ENCODE assay signal across 18 cellular contexts in genomic region chr7:87212478-87212877, GRCh38. TPM values are rescaled to one million over a fixed set of nuclear protein-coding genes. Genes with fewer than 3 reads are reported as not detected.
DNase-seq lines count a peak whose midpoint lies in the region; ATAC-seq and TF ChIP-seq lines count a peak whose summit lies in the region.
"Had no signal": no experiment of that assay in that cellular context is flagged by ENCODE, and none has a peak within 500 bp of the region (broad histone marks: within the 10 kb centered on the region; RNA-seq: fewer than 3 reads in every experiment).

No MANE protein-coding gene starts in this region.

- no peak overlapping the region for H3K23ac ChIP-seq in H9 (ENCODE audit: insufficient read length, low read depth, low read length)

- no peaks in the 10 kb centered on the region for H3K23me2 ChIP-seq in H9 (ENCODE audit: insufficient read length, low read depth, low read length, poor library complexity, severe bottlenecking)

- DNase-seq in activated CD4-positive, alpha-beta T cell treated with anti-CD3 and anti-CD28 coated beads for 36 hours, result no peak
- DNase-seq in activated CD4-positive, alpha-beta T cell treated with anti-CD3 and anti-CD28 coated beads for 4 hours, result no peak
- DNase-seq in Kasumi-1 (lab: John Stamatoyannopoulos, UW) (peak; percentile 7 to 36), D341Med (ENCODE audit: low spot score) (no peak), cardiac septum (ENCODE audit: low spot score) (no peak), H9 (no peak)
- DNase-seq in activated T-helper 1 cell treated with anti-CD3 and anti-CD28 coated beads, Interleukin-12 subunit alpha, Interleukin-12 subunit beta, Interleukin-2, Interleukin-4 antibody, amounts not matched to agents 30 ng/mL and 10 ng/mL and 1 ng/mL, durations not matched to agents 14 hours and 24 hours and 36 hours (ENCODE audit: low spot score), result no peak
- DNase-seq in naive thymus-derived CD4-positive, alpha-beta T cell, result peak in 1 of 9 donors; percentile 18
- DNase-seq: foreskin fibroblast, midbrain, NCI-H1930, NCI-H748 treated with DMSO at 0.1 percent for 48 hours, ovary, SHP77, small intestine, substantia nigra had no signal

- no peak overlapping the region for H3K18ac ChIP-seq in H9 (ENCODE audit: insufficient read length, low read depth, low read length)

- no peak overlapping the region for H2BK15ac ChIP-seq in H9 (ENCODE audit: low read depth, low read length)

- H2BK120ac ChIP-seq in H9 (ENCODE audit: low read depth, low read length, poor library complexity, severe bottlenecking), result no peak overlapping the region

- peaks cover 4% of the 10 kb centered on the region; the same call in 1 of the 2 replicates for H3K79me2 ChIP-seq in H9 (ENCODE audit: insufficient read depth, low read length)

- H4K20me1 ChIP-seq in H9 (ENCODE audit: control insufficient read depth, insufficient read depth, insufficient read length), result no peaks in the 10 kb centered on the region

- H4K5ac ChIP-seq in H9 (ENCODE audit: insufficient read length, low read depth, low read length), result no peak overlapping the region

- TF ChIP-seq CTCF in H9 (conservative IDR thresholded peaks at IDR 0.05), result no peak

- H3K4me3 ChIP-seq in naive thymus-derived CD4-positive, alpha-beta T cell (ENCODE audit: low read length), result peak overlapping the region; percentile 30
- H3K4me3 ChIP-seq: ovary had no signal

- peak overlapping the region; percentile 43 for H3K4me3 Mint-ChIP-seq in activated CD4-positive, alpha-beta T cell treated with anti-CD3 and anti-CD28 coated beads for 36 hours
- H3K4me3 Mint-ChIP-seq in activated T-helper 1 cell treated with anti-CD3 and anti-CD28 coated beads, Interleukin-12 subunit alpha, Interleukin-12 subunit beta, Interleukin-2, Interleukin-4 antibody, amounts not matched to agents 30 ng/mL and 10 ng/mL and 1 ng/mL, durations not matched to agents 14 hours and 24 hours and 36 hours, result peak overlapping the region; percentile 80
- H3K4me3 Mint-ChIP-seq in naive thymus-derived CD4-positive, alpha-beta T cell, result peak overlapping the region; percentile 80 to 96 (median 87)
- no peak overlapping the region for H3K4me3 Mint-ChIP-seq in H9

- peaks cover 9% of the 10 kb centered on the region for H3K9me3 Mint-ChIP-seq in activated CD4-positive, alpha-beta T cell treated with anti-CD3 and anti-CD28 coated beads for 36 hours (ENCODE audit: low read depth)
- H3K9me3 Mint-ChIP-seq in activated T-helper 1 cell treated with anti-CD3 and anti-CD28 coated beads, Interleukin-12 subunit alpha, Interleukin-12 subunit beta, Interleukin-2, Interleukin-4 antibody, amounts not matched to agents 30 ng/mL and 10 ng/mL and 1 ng/mL, durations not matched to agents 14 hours and 24 hours and 36 hours, result peaks cover 3% of the 10 kb centered on the region
- peaks cover 0 to 10% (median 3%) of the 10 kb centered on the region in 11 donors for H3K9me3 Mint-ChIP-seq in naive thymus-derived CD4-positive, alpha-beta T cell
- H3K9me3 Mint-ChIP-seq in H9, result peaks cover 10 to 11% of the 10 kb centered on the region in 2 experiments; a peak in 4 of 5 replicates

- POLR2A ChIA-PET in activated CD4-positive, alpha-beta T cell treated with anti-CD3 and anti-CD28 coated beads for 36 hours (lab: Charles Lee), result interaction anchor here (1.6 kb wide), 1 partner anchor 60 kb away, joined by 8 read pairs; the partner anchor contains the start of gene DMTF1
- POLR2A ChIA-PET in naive thymus-derived CD4-positive, alpha-beta T cell (lab: Charles Lee), result interaction anchor here (0.8 to 4.0 kb wide), 12 partner anchors 8 to 63 kb away, joined by 3 to 25 read pairs (median 12); partner anchors contain the start of genes DMTF1 and TMEM243

- no peak overlapping the region for H4K8ac ChIP-seq in H9 (replicated peaks; ENCODE audit: insufficient read length, low read depth, low read length)

- H3K27ac ChIP-seq in naive thymus-derived CD4-positive, alpha-beta T cell (ENCODE audit: low read depth, low read length), result peak overlapping the region; percentile 96
- no peak overlapping the region for H3K27ac ChIP-seq in H9 (ENCODE audit: insufficient read length, low read depth, low read length)
- H3K27ac ChIP-seq: KMS-11, ovary had no signal

- no peak overlapping the region for H4K91ac ChIP-seq in H9 (ENCODE audit: insufficient read length, low read depth, low read length)

- no peak overlapping the region for H2BK5ac ChIP-seq in H9 (ENCODE audit: insufficient read length, low read length)

- no peak overlapping the region for H3K14ac ChIP-seq in H9 (ENCODE audit: insufficient read depth, low read length)

- no peak overlapping the region for H2BK20ac ChIP-seq in H9 (ENCODE audit: low read depth, low read length, poor library complexity, severe bottlenecking)

- no peaks in the 10 kb centered on the region for H3K27me3 ChIP-seq in naive thymus-derived CD4-positive, alpha-beta T cell (ENCODE audit: control insufficient read depth in 2 of 2, insufficient read depth in 2 of 2, low read length in 2 of 2)
- no peaks in the 10 kb centered on the region for H3K27me3 ChIP-seq in H9 (ENCODE audit: insufficient read depth, low read length)
- H3K27me3 ChIP-seq: ovary had no signal

- peaks cover 89% of the 10 kb centered on the region for H3K4me1 Mint-ChIP-seq in activated CD4-positive, alpha-beta T cell treated with anti-CD3 and anti-CD28 coated beads for 36 hours
- H3K4me1 Mint-ChIP-seq in activated T-helper 1 cell treated with anti-CD3 and anti-CD28 coated beads, Interleukin-12 subunit alpha, Interleukin-12 subunit beta, Interleukin-2, Interleukin-4 antibody, amounts not matched to agents 30 ng/mL and 10 ng/mL and 1 ng/mL, durations not matched to agents 14 hours and 24 hours and 36 hours (ENCODE audit: low read depth), result peaks cover 79% of the 10 kb centered on the region
- H3K4me1 Mint-ChIP-seq in naive thymus-derived CD4-positive, alpha-beta T cell, result peaks cover 48 to 97% (median 89%) of the 10 kb centered on the region in 7 donors
- peaks cover 7 to 11% of the 10 kb centered on the region in 2 experiments for H3K4me1 Mint-ChIP-seq in H9

- H2BK12ac ChIP-seq in H9 (ENCODE audit: insufficient read length, low read depth, low read length), result no peak overlapping the region

- intact Hi-C loops in activated CD4-positive, alpha-beta T cell treated with anti-CD3 and anti-CD28 coated beads for 36 hours (cut with DNase I, micrococcal nuclease), result no loop called here
- intact Hi-C loops in activated T-helper 1 cell treated with anti-CD3 and anti-CD28 coated beads, Interleukin-12 subunit alpha, Interleukin-12 subunit beta, Interleukin-2, Interleukin-4 antibody, amounts not matched to agents 30 ng/mL and 10 ng/mL and 1 ng/mL, durations not matched to agents 14 hours and 24 hours and 36 hours (cut with micrococcal nuclease), result loop anchor here (2.0 to 10.0 kb wide), 2 partner anchors 14 to 1002 kb away; no protein-coding TSS in a partner anchor
- intact Hi-C loops in naive thymus-derived CD4-positive, alpha-beta T cell (cut with micrococcal nuclease), result loop anchor here (1.0 to 10.0 kb wide), 2 partner anchors 8 to 412 kb away; partner anchors contain the start of gene RUNDC3B (in 1 of the 2)
- intact Hi-C loops in cardiac septum (cut with DNase I), result no loop called here

- CTCF ChIA-PET in activated CD4-positive, alpha-beta T cell treated with anti-CD3 and anti-CD28 coated beads for 36 hours (lab: Charles Lee), result interaction anchor here (1.1 to 1.6 kb wide), 4 partner anchors 9 to 24 kb away, joined by 4 to 6 read pairs (median 4); no protein-coding TSS in a partner anchor
- CTCF ChIA-PET in naive thymus-derived CD4-positive, alpha-beta T cell (lab: Charles Lee), result interaction anchor here (0.6 to 1.9 kb wide), 5 partner anchors 9 to 26 kb away, joined by 3 to 6 read pairs (median 3); no protein-coding TSS in a partner anchor

- no peak overlapping the region for H2AK5ac ChIP-seq in H9 (ENCODE audit: insufficient read length, low read length)

- H3K36me3 Mint-ChIP-seq in activated CD4-positive, alpha-beta T cell treated with anti-CD3 and anti-CD28 coated beads for 36 hours (ENCODE audit: low read depth), result peaks cover 50% of the 10 kb centered on the region
- H3K36me3 Mint-ChIP-seq in activated T-helper 1 cell treated with anti-CD3 and anti-CD28 coated beads, Interleukin-12 subunit alpha, Interleukin-12 subunit beta, Interleukin-2, Interleukin-4 antibody, amounts not matched to agents 30 ng/mL and 10 ng/mL and 1 ng/mL, durations not matched to agents 14 hours and 24 hours and 36 hours (ENCODE audit: low read depth), result peaks cover 28% of the 10 kb centered on the region
- peaks cover 0 to 45% (median 27%) of the 10 kb centered on the region in 5 donors for H3K36me3 Mint-ChIP-seq in naive thymus-derived CD4-positive, alpha-beta T cell
- H3K36me3 Mint-ChIP-seq in H9 (ENCODE audit: insufficient read depth in 1 of 3, low read depth in 3 of 3), result peaks cover 27 to 43% (median 36%) of the 10 kb centered on the region in 3 experiments

- no peaks in the 10 kb centered on the region for H3K9me3 ChIP-seq in naive thymus-derived CD4-positive, alpha-beta T cell (ENCODE audit: control insufficient read depth in 2 of 3, low read length in 3 of 3)
- H3K9me3 ChIP-seq in H9 (ENCODE audit: control insufficient read depth, low read depth, low read length), result peaks cover 4% of the 10 kb centered on the region
- H3K9me3 ChIP-seq: ovary had no signal

- no peaks in the 10 kb centered on the region for H3K27me3 Mint-ChIP-seq in activated CD4-positive, alpha-beta T cell treated with anti-CD3 and anti-CD28 coated beads for 36 hours
- H3K27me3 Mint-ChIP-seq in activated T-helper 1 cell treated with anti-CD3 and anti-CD28 coated beads, Interleukin-12 subunit alpha, Interleukin-12 subunit beta, Interleukin-2, Interleukin-4 antibody, amounts not matched to agents 30 ng/mL and 10 ng/mL and 1 ng/mL, durations not matched to agents 14 hours and 24 hours and 36 hours (ENCODE audit: insufficient read depth), result no peaks in the 10 kb centered on the region
- H3K27me3 Mint-ChIP-seq in naive thymus-derived CD4-positive, alpha-beta T cell, result no peaks in the 10 kb centered on the region
- no peaks in the 10 kb centered on the region for H3K27me3 Mint-ChIP-seq in H9 (ENCODE audit: low read depth)
- H3K27me3 Mint-ChIP-seq: brain had no signal

- no peak for ATAC-seq in activated CD4-positive, alpha-beta T cell treated with anti-CD3 and anti-CD28 coated beads for 36 hours
- ATAC-seq in naive thymus-derived CD4-positive, alpha-beta T cell, result no peak

- H3T11ph ChIP-seq in H9 (ENCODE audit: low read length), result no peak overlapping the region

- no peak overlapping the region for H3K4me2 ChIP-seq in H9 (ENCODE audit: insufficient read depth, insufficient read length, low read length)
- H3K4me2 ChIP-seq: KMS-11 had no signal

- H3K4me1 ChIP-seq in naive thymus-derived CD4-positive, alpha-beta T cell (ENCODE audit: control insufficient read depth in 2 of 2, insufficient read depth in 2 of 2, low read length in 2 of 2), result peaks cover 71 to 76% of the 10 kb centered on the region in 2 donors
- no peaks in the 10 kb centered on the region for H3K4me1 ChIP-seq in H9 (ENCODE audit: insufficient read depth, low read length)

- H3K27ac Mint-ChIP-seq in activated CD4-positive, alpha-beta T cell treated with anti-CD3 and anti-CD28 coated beads for 36 hours, result peak overlapping the region; percentile 96
- peak overlapping the region; percentile 93 for H3K27ac Mint-ChIP-seq in activated T-helper 1 cell treated with anti-CD3 and anti-CD28 coated beads, Interleukin-12 subunit alpha, Interleukin-12 subunit beta, Interleukin-2, Interleukin-4 antibody, amounts not matched to agents 30 ng/mL and 10 ng/mL and 1 ng/mL, durations not matched to agents 14 hours and 24 hours and 36 hours
- H3K27ac Mint-ChIP-seq in naive thymus-derived CD4-positive, alpha-beta T cell, result peak overlapping the region; percentile 91 to 98 (median 95)
- H3K27ac Mint-ChIP-seq in H9, result no peak overlapping the region
- H3K27ac Mint-ChIP-seq: brain had no signal

- no peak overlapping the region for H3K4ac ChIP-seq in H9 (ENCODE audit: low read depth, low read length)

- no peak overlapping the region for H3K9ac ChIP-seq in H9 (ENCODE audit: extremely low read depth, insufficient read length, low read length)
- H3K9ac ChIP-seq: KMS-11 had no signal

- no peak overlapping the region for H2AFZ ChIP-seq in H9 (ENCODE audit: low read length)

- no CpG with 5 or more reads among the region's 1 CpG for WGBS in H9 (ENCODE audit: extremely low coverage, insufficient read length, low lambda C conversion rate)

- H3K79me1 ChIP-seq in H9 (ENCODE audit: insufficient read depth, low read depth, low read length, poor library complexity, severe bottlenecking), result peaks cover 6% of the 10 kb centered on the region

- H3K36me3 ChIP-seq in naive thymus-derived CD4-positive, alpha-beta T cell (ENCODE audit: control insufficient read depth in 2 of 3, insufficient read depth in 3 of 3, low read length in 3 of 3), result peaks cover 0 to 8% (median 0%) of the 10 kb centered on the region in 3 experiments
- H3K36me3 ChIP-seq: ovary had no signal

- no peak overlapping the region for H3K56ac ChIP-seq in H9 (ENCODE audit: insufficient read length, low read depth, low read length)

RNA-seq across cellular contexts. Expression of gene TMEM243, which starts 7.1 kb away (rescaled TPM):
- total RNA-seq in activated CD4-positive, alpha-beta T cell treated with anti-CD3 and anti-CD28 coated beads for 36 hours, result 10 to 100 TPM; 44.1 to 46.9 TPM
- total RNA-seq in activated T-helper 1 cell treated with anti-CD3 and anti-CD28 coated beads, Interleukin-12 subunit alpha, Interleukin-12 subunit beta, Interleukin-2, Interleukin-4 antibody, amounts not matched to agents 30 ng/mL and 10 ng/mL and 1 ng/mL, durations not matched to agents 14 hours and 24 hours and 36 hours, result 49.2 and 50.5 TPM in 2 replicates
- 100 to 1,000 TPM in 4 of 5 experiments, 10 to 100 TPM in 1; 50.0 to 153 (median 125) TPM for total RNA-seq in naive thymus-derived CD4-positive, alpha-beta T cell
- polyA plus RNA-seq in naive thymus-derived CD4-positive, alpha-beta T cell, result 100 to 1,000 TPM in 1 of 2 donors, 10 to 100 TPM in 1; 81.3 to 111 TPM
- total RNA-seq in cardiac septum (5.9 TPM), H9 (2021) (23.5 and 23.7 TPM in 2 replicates)

Comparison
In these comparisons a context has a peak if more than half of its experiments do, and no peak if none do; other contexts are left out.
1. DNase-seq: peak in Kasumi-1 (2 of 2); none in activated CD4-positive, alpha-beta T cell treated with anti-CD3 and anti-CD28 coated beads for 36 hours (single experiment), activated CD4-positive, alpha-beta T cell treated with anti-CD3 and anti-CD28 coated beads for 4 hours (0 of 2), activated T-helper 1 cell treated with anti-CD3 and anti-CD28 coated beads, Interleukin-12 subunit alpha, Interleukin-12 subunit beta, Interleukin-2, Interleukin-4 antibody, amounts not matched to agents 30 ng/mL and 10 ng/mL and 1 ng/mL, durations not matched to agents 14 hours and 24 hours and 36 hours (single experiment), D341Med (single experiment), cardiac septum (single experiment) and H9 (single experiment).
2. H3K27ac Mint-ChIP-seq: peak in activated CD4-positive, alpha-beta T cell treated with anti-CD3 and anti-CD28 coated beads for 36 hours (single experiment), activated T-helper 1 cell treated with anti-CD3 and anti-CD28 coated beads, Interleukin-12 subunit alpha, Interleukin-12 subunit beta, Interleukin-2, Interleukin-4 antibody, amounts not matched to agents 30 ng/mL and 10 ng/mL and 1 ng/mL, durations not matched to agents 14 hours and 24 hours and 36 hours (single experiment) and naive thymus-derived CD4-positive, alpha-beta T cell (9 of 9); none in H9 (0 of 3).
3. H3K4me3 Mint-ChIP-seq: peak in activated CD4-positive, alpha-beta T cell treated with anti-CD3 and anti-CD28 coated beads for 36 hours (single experiment), activated T-helper 1 cell treated with anti-CD3 and anti-CD28 coated beads, Interleukin-12 subunit alpha, Interleukin-12 subunit beta, Interleukin-2, Interleukin-4 antibody, amounts not matched to agents 30 ng/mL and 10 ng/mL and 1 ng/mL, durations not matched to agents 14 hours and 24 hours and 36 hours (single experiment) and naive thymus-derived CD4-positive, alpha-beta T cell (10 of 10); none in H9 (0 of 2).
4. intact Hi-C loops: an anchor here in activated T-helper 1 cell treated with anti-CD3 and anti-CD28 coated beads, Interleukin-12 subunit alpha, Interleukin-12 subunit beta, Interleukin-2, Interleukin-4 antibody, amounts not matched to agents 30 ng/mL and 10 ng/mL and 1 ng/mL, durations not matched to agents 14 hours and 24 hours and 36 hours (2.0 to 10.0 kb wide) and naive thymus-derived CD4-positive, alpha-beta T cell (1.0 to 10.0 kb wide); none called in activated CD4-positive, alpha-beta T cell treated with anti-CD3 and anti-CD28 coated beads for 36 hours and cardiac septum.